In the genomic region with DNA sequence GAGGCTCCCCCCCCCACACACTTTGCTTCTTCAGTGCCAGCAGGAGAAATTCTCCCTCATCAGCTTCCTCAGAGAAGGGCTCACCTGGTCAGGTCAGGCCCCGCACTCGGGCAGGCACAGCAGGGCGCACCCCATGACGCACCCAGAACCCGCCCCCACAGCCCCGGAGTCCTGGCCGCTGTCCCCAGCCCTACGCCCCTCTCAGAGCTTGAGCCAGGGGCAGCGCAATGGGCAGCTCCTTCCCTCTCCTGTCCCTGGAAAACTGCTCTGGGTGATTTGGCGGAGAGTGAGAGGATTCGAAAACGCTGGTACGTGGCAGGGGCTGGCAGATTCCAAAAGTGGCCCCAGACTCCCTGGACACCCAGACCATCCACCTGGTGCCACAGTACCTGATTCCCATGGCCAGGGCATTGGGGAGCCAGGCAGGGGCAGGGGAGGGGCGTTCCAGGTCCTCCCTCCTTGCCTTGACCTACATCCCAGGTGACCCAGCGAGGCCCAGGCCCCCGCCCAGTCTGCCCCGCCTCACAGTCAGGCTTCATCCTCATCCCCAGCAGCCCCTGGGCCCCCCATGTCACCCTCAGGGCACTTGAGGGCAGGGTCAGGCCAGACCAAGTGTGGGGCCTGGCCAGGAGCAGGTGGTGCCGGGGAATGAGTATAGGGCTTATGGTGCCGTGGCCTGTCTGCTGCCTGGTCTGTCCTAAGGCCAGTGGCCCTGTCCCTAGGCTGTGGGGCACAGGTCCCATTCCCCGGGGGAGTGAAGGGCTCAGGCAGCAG, we compare ENCODE assay signal across 30 cellular contexts. TPM values are rescaled to one million over a fixed set of nuclear protein-coding genes. Genes with fewer than 3 reads are reported as not detected.
DNase-seq lines count a peak whose midpoint lies in the region; TF ChIP-seq lines count a peak whose summit lies in the region.
"Had no signal": no experiment of that assay in that cellular context is flagged by ENCODE, and none has a peak within 500 bp of the region (broad histone marks: within the 10 kb centered on the region; RNA-seq: fewer than 3 reads in every experiment).

No MANE protein-coding gene starts in this region.

- H3K27ac ChIP-seq in HEK293 (ENCODE audit: extremely low read depth, low read depth, low read length) = no peak overlapping the region
- peak overlapping the region; percentile 24; the same call in 1 of the 2 replicates for H3K27ac ChIP-seq in SJSA1
- peak overlapping the region; percentile 69 to 93 for H3K27ac ChIP-seq in esophagus (ENCODE audit: low read depth in 2 of 2, low read length in 1 of 2)
- peak overlapping the region in 5 of 8 donors; percentile 52 to 77 (median 66) for H3K27ac ChIP-seq in spleen
- H3K27ac ChIP-seq in endodermal cell (ENCODE audit: low read depth, low read length) = no peak overlapping the region
- H3K27ac ChIP-seq: brain microvascular endothelial cell, C4-2B, GM23248, PC-9, thoracic aorta had no signal

- no peak overlapping the region for H3K9ac ChIP-seq in endodermal cell (ENCODE audit: extremely low read depth, low read length, poor library complexity, severe bottlenecking)
- H3K9ac ChIP-seq: GM23248 had no signal

- no peaks in the 10 kb centered on the region for H3K9me3 Mint-ChIP-seq in endodermal cell
- H3K9me3 Mint-ChIP-seq: activated naive CD4-positive, alpha-beta T cell treated with anti-CD3 and anti-CD28 coated beads, Interleukin-2, amount 50 U/mL, for 24 hours; activated T-helper 2 cell treated with anti-CD3 and anti-CD28 coated beads, Interferon-gamma antibody, Interleukin-2, Interleukin-4, amounts not matched to agents 10 μg/mL and 5 μg/mL and 100 μg/mL, durations not matched to agents 14 hours and 24 hours and 36 hours; nephron; stimulated activated naive CD8-positive, alpha-beta T cell treated with anti-CD3 and anti-CD28 coated beads, Interleukin-15, Interleukin-2, amounts not matched to agents 100 ng/mL and 50 ng/mL, for 24 hours had no signal

- H3K27ac Mint-ChIP-seq in endodermal cell = no peak overlapping the region
- H3K27ac Mint-ChIP-seq: activated CD8-positive, alpha-beta T cell treated with anti-CD3 and anti-CD28 coated beads, Interleukin-2, amount 10 ng/mL, durations not matched to agents 7 days and 5 days; activated naive CD4-positive, alpha-beta T cell treated with anti-CD3 and anti-CD28 coated beads, Interleukin-2, amount 50 U/mL, for 24 hours; activated T-helper 2 cell treated with anti-CD3 and anti-CD28 coated beads, Interferon-gamma antibody, Interleukin-2, Interleukin-4, amounts not matched to agents 10 μg/mL and 5 μg/mL and 100 μg/mL, durations not matched to agents 14 hours and 24 hours and 36 hours; nephron; stimulated activated naive CD8-positive, alpha-beta T cell treated with anti-CD3 and anti-CD28 coated beads, Interleukin-15, Interleukin-2, amounts not matched to agents 100 ng/mL and 50 ng/mL, for 24 hours had no signal

- 65 to 67% methylated on average over 19 to 20 of the region's 20 CpGs for WGBS in esophagus, 2 donors
- 83 to 96% (median 90%) methylated on average over 15 to 20 of the region's 20 CpGs for WGBS in spleen, 5 donors
- WGBS in endodermal cell (ENCODE audit: insufficient coverage in 1 of 2, insufficient read length in 1 of 2), 2 experiments = 94 to 97% methylated on average over 3 to 20 of the region's 20 CpGs

- no peak for TF ChIP-seq CTCF in HEK293 (tag by site-specific recombination; IDR thresholded peaks at IDR 0.05)
- no peak for TF ChIP-seq CTCF in spleen (IDR thresholded peaks at IDR 0.05 in 8 of 11, conservative IDR thresholded peaks at IDR 0.05 in 3 of 11)
- TF ChIP-seq CTCF in endodermal cell (conservative IDR thresholded peaks at IDR 0.05) = no peak

- intact Hi-C loops in spleen (cut with DNase I; ENCODE audit: low total_unique reads) = loop anchor here (10.0 kb wide), 1 partner anchor 122 kb away; no protein-coding TSS in a partner anchor

- CTCF ChIA-PET in HEK293 (lab: Yijun Ruan, JAX) = interaction anchor here (0.6 to 1.1 kb wide), 3 partner anchors 80 to 127 kb away, joined by 3 read pairs; no protein-coding TSS in a partner anchor

- no peaks in the 10 kb centered on the region for H3K27me3 ChIP-seq in SJSA1 (replicated peaks)
- H3K27me3 ChIP-seq in esophagus (ENCODE audit: control insufficient read depth in 1 of 2, insufficient read depth in 2 of 2, low read length in 2 of 2) = no peaks in the 10 kb centered on the region
- H3K27me3 ChIP-seq in spleen (replicated peaks in 1 of 7) = no peaks in the 10 kb centered on the region
- no peaks in the 10 kb centered on the region for H3K27me3 ChIP-seq in endodermal cell (ENCODE audit: control insufficient read depth, insufficient read depth, low read length, poor library complexity, severe bottlenecking)
- H3K27me3 ChIP-seq: dorsolateral prefrontal cortex, MG63 had no signal

- POLR2A ChIA-PET in HEK293 (lab: Yijun Ruan, JAX) = interaction anchor here (1.0 to 1.1 kb wide), 2 partner anchors 12 to 129 kb away, joined by 3 read pairs; no protein-coding TSS in a partner anchor

- no peak for TF ChIP-seq POLR2A in spleen (IDR thresholded peaks at IDR 0.05)

- H3K4me3 Mint-ChIP-seq in endodermal cell = no peak overlapping the region
- H3K4me3 Mint-ChIP-seq: activated CD8-positive, alpha-beta T cell treated with anti-CD3 and anti-CD28 coated beads, Interleukin-2, amount 10 ng/mL, durations not matched to agents 7 days and 5 days; activated naive CD4-positive, alpha-beta T cell treated with anti-CD3 and anti-CD28 coated beads, Interleukin-2, amount 50 U/mL, for 24 hours; nephron; stimulated activated naive CD8-positive, alpha-beta T cell treated with anti-CD3 and anti-CD28 coated beads, Interleukin-15, Interleukin-2, amounts not matched to agents 100 ng/mL and 50 ng/mL, for 24 hours had no signal

- H3K4me1 ChIP-seq in HEK293 (ENCODE audit: control insufficient read depth, insufficient read depth, low read length) (no peaks in the 10 kb centered on the region), SJSA1 (replicated peaks) (peaks cover 25% of the 10 kb centered on the region), esophagus (ENCODE audit: control insufficient read depth in 2 of 2, insufficient read depth in 2 of 2, low read length in 1 of 2) (peaks cover 10 to 41% of the 10 kb centered on the region in 2 donors), spleen (peaks cover 14 to 71% (median 45%) of the 10 kb centered on the region in 6 donors), endodermal cell (ENCODE audit: control insufficient read depth, insufficient read depth, low read length) (peaks cover 5% of the 10 kb centered on the region)

- H3K9me3 ChIP-seq in HEK293 (ENCODE audit: control insufficient read depth, insufficient read depth, low read depth, low read length) (no peaks in the 10 kb centered on the region), SJSA1 (replicated peaks) (no peaks in the 10 kb centered on the region), esophagus (ENCODE audit: control insufficient read depth in 2 of 2, insufficient read depth in 1 of 2, low read depth in 1 of 2, low read length in 1 of 2) (no peaks in the 10 kb centered on the region), spleen (peaks cover 0 to 2% (median 0%) of the 10 kb centered on the region in 8 donors), endodermal cell (ENCODE audit: control insufficient read depth, low read length) (no peaks in the 10 kb centered on the region)
- H3K9me3 ChIP-seq: Caco-2, MG63, thoracic aorta had no signal

- no peaks in the 10 kb centered on the region for H3K36me3 ChIP-seq in HEK293 (ENCODE audit: control insufficient read depth in 2 of 2, insufficient read depth in 1 of 2, low read length in 2 of 2)
- no peaks in the 10 kb centered on the region; the same call in 1 of the 2 replicates for H3K36me3 ChIP-seq in SJSA1
- no peaks in the 10 kb centered on the region for H3K36me3 ChIP-seq in esophagus (ENCODE audit: control insufficient read depth in 2 of 2, insufficient read depth in 2 of 2, low read length in 1 of 2)
- H3K36me3 ChIP-seq in spleen = peaks cover 0 to 7% (median 0%) of the 10 kb centered on the region in 6 donors
- no peaks in the 10 kb centered on the region for H3K36me3 ChIP-seq in endodermal cell (ENCODE audit: control insufficient read depth, insufficient read depth, low read length)
- H3K36me3 ChIP-seq: brain microvascular endothelial cell, MG63, thoracic aorta had no signal

- no peaks in the 10 kb centered on the region for H3K27me3 Mint-ChIP-seq in endodermal cell (ENCODE audit: insufficient read depth)
- H3K27me3 Mint-ChIP-seq: activated naive CD4-positive, alpha-beta T cell treated with anti-CD3 and anti-CD28 coated beads, Interleukin-2, amount 50 U/mL, for 24 hours; stimulated activated naive CD8-positive, alpha-beta T cell treated with anti-CD3 and anti-CD28 coated beads, Interleukin-15, Interleukin-2, amounts not matched to agents 100 ng/mL and 50 ng/mL, for 24 hours had no signal

- H3K4me1 Mint-ChIP-seq in endodermal cell = peaks cover 8% of the 10 kb centered on the region

- H3K4me3 ChIP-seq in HEK293 (ENCODE audit: low read depth, low read length) (no peak overlapping the region), SJSA1 (no peak overlapping the region), esophagus (ENCODE audit: low read depth in 1 of 2, low read length in 2 of 2) (no peak overlapping the region), spleen (no peak overlapping the region), endodermal cell (ENCODE audit: low read length) (no peak overlapping the region)
- H3K4me3 ChIP-seq: GM23248, MG63, PC-9, smooth muscle cell had no signal

- H3K36me3 Mint-ChIP-seq in endodermal cell (ENCODE audit: low read depth) = no peaks in the 10 kb centered on the region
- H3K36me3 Mint-ChIP-seq: activated naive CD4-positive, alpha-beta T cell treated with anti-CD3 and anti-CD28 coated beads, Interleukin-2, amount 50 U/mL, for 24 hours had no signal

- DNase-seq in SJSA1 (ENCODE audit: low read depth in 1 of 2, low spot score in 2 of 2) = no peak
- DNase-seq in spleen = no peak
- no peak for DNase-seq in NCI-H2029 (lab: John Stamatoyannopoulos, UW)
- no peak for DNase-seq in endodermal cell
- no peak for DNase-seq in OCI-M1 (lab: John Stamatoyannopoulos, UW)
- DNase-seq: activated CD4-positive, alpha-beta T cell treated with anti-CD3 and anti-CD28 coated beads for 4 hours; activated CD8-positive, alpha-beta T cell treated with anti-CD3 and anti-CD28 coated beads, Interleukin-2, amount 10 ng/mL, durations not matched to agents 7 days and 5 days; activated T-cell treated with anti-CD3 and anti-CD28 coated beads for 4 hours; amniotic stem cell; brain microvascular endothelial cell; Caco-2; dorsolateral prefrontal cortex; GM23248; hippocampal formation; KBM-7; left cardiac atrium; MG63; NK-92 treated with Interleukin-12 subunit alpha and Interleukin-12 subunit beta, amount 100 ng/mL, for 24 hours; PC-9; Right ventricle myocardium superior; stimulated activated CD4-positive, alpha-beta T cell treated with anti-CD3 and anti-CD28 coated beads, Interleukin-1b, Interleukin-23, amount 100 ng/mL, for 48 hours had no signal

RNA-seq across cellular contexts. Expression of a gene that starts 23.8 kb away (rescaled TPM):
- total RNA-seq in SJSA1 (2014; rRNA removed; shearing (Covaris generic)) = 29.2 and 30.4 TPM in 2 replicates
- polyA plus RNA-seq in esophagus (10 to 100 TPM; 21.0 to 22.5 TPM), spleen (10 to 100 TPM; 12.6 to 18.8 (median 15.8) TPM)
- total RNA-seq in spleen (10 to 100 TPM; 11.5 to 26.9 (median 20.5) TPM), endodermal cell (10 to 100 TPM; 36.4 to 36.7 TPM)
- 29.7 TPM for polyA plus RNA-seq in endodermal cell (2013, experiment 1 of 2)
- polyA plus RNA-seq in endodermal cell (2013, experiment 2 of 2) = 24.5 TPM

RNA-seq across cellular contexts. Expression of a gene that starts 37.0 kb away (rescaled TPM):
- total RNA-seq in SJSA1 (2014; rRNA removed; shearing (Covaris generic)) = 11.9 and 14.9 TPM in 2 replicates
- polyA plus RNA-seq in esophagus (1,000 to 10,000 TPM; 3,514 to 5,149 TPM), spleen (10 to 100 TPM; 39.6 to 93.8 (median 48.5) TPM)
- total RNA-seq in spleen (10 to 100 TPM; 10.5 to 36.6 (median 28.6) TPM), endodermal cell (10 to 100 TPM; 50.0 to 54.5 TPM)
- polyA plus RNA-seq in endodermal cell (2013, experiment 1 of 2) = 36.1 TPM
- polyA plus RNA-seq in endodermal cell (2013, experiment 2 of 2) = 33.5 TPM

RNA-seq across cellular contexts. Expression of a gene that starts 51.9 kb away (rescaled TPM):
- total RNA-seq in SJSA1 (2014; rRNA removed; shearing (Covaris generic)) = 43.5 and 66.9 TPM in 2 replicates
- polyA plus RNA-seq in esophagus (10 to 100 TPM; 15.3 to 18.6 TPM), spleen (10 to 100 TPM in 1 of 3 donors, 1 to 10 TPM in 2; 6.9 to 20.7 (median 8.3) TPM)
- total RNA-seq in spleen (10 to 100 TPM; 50.8 to 92.0 (median 64.5) TPM), endodermal cell (10 to 100 TPM; 44.0 to 74.4 TPM)
- 22.2 TPM for polyA plus RNA-seq in endodermal cell (2013, experiment 1 of 2)
- 21.4 TPM for polyA plus RNA-seq in endodermal cell (2013, experiment 2 of 2)

Comparison
In these comparisons a context has a peak if more than half of its experiments do, and no peak if none do; other contexts are left out.
1. H3K27ac ChIP-seq: peak in SJSA1 (single experiment), esophagus (2 of 2) and spleen (5 of 8); none in HEK293 (single experiment) and endodermal cell (single experiment).